8 cellular contexts compared by ENCODE assay signal in the genomic region with DNA sequence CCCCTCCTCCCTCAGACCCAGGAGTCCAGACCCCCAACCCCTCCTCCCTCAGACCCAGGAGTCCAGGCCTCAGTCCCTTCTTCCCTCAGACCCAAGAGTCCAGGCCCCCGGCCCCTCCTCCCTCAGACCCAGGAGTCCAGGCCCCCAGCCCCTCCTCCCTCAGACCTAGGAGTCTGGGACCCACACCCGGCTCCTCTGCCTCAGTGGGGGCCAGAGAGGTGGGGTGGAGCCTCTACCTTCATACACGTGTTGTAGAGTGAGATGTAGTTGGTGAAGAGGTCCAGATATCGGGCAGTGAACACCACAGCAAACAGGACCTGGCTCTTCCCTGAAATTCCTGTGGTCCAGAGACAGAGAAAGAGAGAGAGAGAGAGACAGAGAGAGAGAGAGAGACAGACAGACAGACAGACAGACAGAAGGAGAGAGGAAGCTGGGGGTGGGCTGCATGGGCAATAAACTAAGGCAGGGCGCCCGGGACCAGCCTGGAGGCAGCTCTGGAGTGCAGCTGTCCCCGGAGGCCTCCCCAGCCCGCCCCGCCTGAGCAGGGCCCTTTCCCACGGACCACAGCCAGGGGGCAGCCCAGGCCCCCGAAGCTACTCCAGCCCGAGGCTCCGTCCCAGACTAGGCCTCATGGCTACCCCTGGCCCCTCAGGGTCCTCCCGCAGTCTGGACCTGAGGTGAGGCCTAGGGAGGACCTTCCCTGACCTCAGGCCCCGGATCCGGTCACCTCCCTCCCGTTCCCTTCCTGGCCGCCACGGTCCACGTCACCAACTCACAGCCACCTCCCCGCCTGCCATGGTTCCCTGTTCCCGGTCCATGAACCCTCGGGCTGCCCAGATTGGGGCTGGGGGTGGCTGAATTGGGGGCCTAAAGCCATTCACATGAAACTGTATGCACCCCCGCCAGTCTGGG. TPM values are rescaled to one million over a fixed set of nuclear protein-coding genes. Genes with fewer than 3 reads are reported as not detected.
DNase-seq lines count a peak whose midpoint lies in the region; ATAC-seq, FAIRE-seq and TF ChIP-seq lines count a peak whose summit lies in the region.

No MANE protein-coding gene starts in this region.

- 0 out of 2 replicates have a peak, but pooled peaks have one; percentile 12 for TF ChIP-seq CTCF in LNCaP clone FGC (IDR thresholded peaks at IDR 0.05; ENCODE audit: control insufficient read depth, extremely low read depth, insufficient read depth)
- TF ChIP-seq CTCF in keratinocyte (optimal IDR thresholded peaks at IDR 0.05 in 1 of 3, IDR thresholded peaks at IDR 0.05 in 1 of 3, conservative IDR thresholded peaks at IDR 0.05 in 1 of 3; ENCODE audit: extremely low read depth in 1 of 3, insufficient read depth in 2 of 3, low read length in 3 of 3): peak; percentile 47 to 90 (median 68)

- H2AFZ ChIP-seq in keratinocyte (ENCODE audit: control insufficient read depth, low read length): peak overlapping the region; percentile 97

- peak overlapping the region; percentile 91 for H3K27ac ChIP-seq in keratinocyte (ENCODE audit: control insufficient read depth, insufficient read depth, low read length)

- H3K4me2 ChIP-seq in keratinocyte (ENCODE audit: control insufficient read depth, extremely low read depth, insufficient read depth, low read depth, low read length): peak overlapping the region; percentile 83

- no peak for FAIRE-seq in keratinocyte (lab: Jason Lieb, UNC)

- DNase-seq in NK-92 treated with Interleukin-12 subunit alpha and Interleukin-12 subunit beta, amount 100 ng/mL, for 24 hours (lab: John Stamatoyannopoulos, UW): peak; percentile 59
- DNase-seq in NK-92 (lab: John Stamatoyannopoulos, UW; ENCODE audit: unreplicated experiment) (no peak), LNCaP clone FGC (ENCODE audit: low read depth) (no peak), cerebellar cortex (ENCODE audit: low spot score) (peak; percentile 48), keratinocyte (ENCODE audit: low read depth, low spot score) (no peak)
- peak; percentile 26 for DNase-seq in activated CD4-positive, CD25-positive, alpha-beta regulatory T cell treated with anti-CD3 and anti-CD28 coated beads, Interleukin-2, amount 50 U/mL, for 16 hours (ENCODE audit: low read depth, low spot score)
- DNase-seq in stimulated activated CD4-positive, alpha-beta T cell treated with anti-CD3 and anti-CD28 coated beads, Interleukin-15, amount 100 ng/mL, for 24 hours: peak; percentile 75

- no peaks in the 10 kb centered on the region for H3K9me1 ChIP-seq in keratinocyte (ENCODE audit: control insufficient read depth, extremely low read depth, insufficient read depth, low read length)

- H3K79me2 ChIP-seq in keratinocyte (ENCODE audit: control insufficient read depth, insufficient read depth, low read length): peaks cover 19% of the 10 kb centered on the region

- H3K4me3 ChIP-seq in LNCaP clone FGC (ENCODE audit: low read depth, low read length) (peak overlapping the region; percentile 85), keratinocyte (ENCODE audit: control insufficient read depth in 2 of 3, extremely low read depth in 1 of 3, insufficient read depth in 2 of 3, low read depth in 1 of 3, low read length in 3 of 3) (peak overlapping the region; percentile 94 to 99 (median 99))

- ATAC-seq in GM21723 (IDR thresholded peaks at IDR 0.05; ENCODE audit: unreplicated experiment): no peak

- peaks cover 29% of the 10 kb centered on the region for H3K27me3 ChIP-seq in keratinocyte (ENCODE audit: control insufficient read depth, extremely low read depth, insufficient read depth, low read length)

- peaks cover 7% of the 10 kb centered on the region for H3K4me1 ChIP-seq in keratinocyte (ENCODE audit: control insufficient read depth, extremely low read depth, insufficient read depth, low read length)

- peak overlapping the region; percentile 99 for H3K9ac ChIP-seq in keratinocyte (ENCODE audit: control insufficient read depth, extremely low read depth, insufficient read depth, low read length)

- no peaks in the 10 kb centered on the region for H4K20me1 ChIP-seq in keratinocyte (ENCODE audit: control insufficient read depth, extremely low read depth, insufficient read depth, low read length)

- dilution Hi-C loops in keratinocyte (cut with MboI; ENCODE audit: extremely low pct_ligation_motif_present, low sequenced_read_pairs): no loop called here

- H3K36me3 ChIP-seq in keratinocyte (ENCODE audit: control insufficient read depth in 2 of 2, extremely low read depth in 1 of 2, insufficient read depth in 2 of 2, low read length in 2 of 2): peaks cover 18 to 26% of the 10 kb centered on the region in 2 experiments

- no peaks in the 10 kb centered on the region for H3K9me3 ChIP-seq in keratinocyte (ENCODE audit: control insufficient read depth, low read depth, low read length)

RNA-seq across cellular contexts. Expression of a gene that starts 0.9 kb away (rescaled TPM):
- 84.0 to 183 TPM (median 105 TPM) in 3 replicates for polyA plus RNA-seq in keratinocyte
- polyA plus RNA-seq in keratinocyte (2011; ENCODE audit: low read depth): 24.2 TPM
- polyA plus RNA-seq in keratinocyte (2011; cell fraction: cytosol; rRNA removed): 127 and 139 TPM in 2 replicates
- 144 and 154 TPM in 2 replicates for polyA plus RNA-seq in keratinocyte (2011; cell fraction: nucleus; rRNA removed)
- polyA plus RNA-seq in keratinocyte (2012; ENCODE audit: low replicate concordance): 143 and 191 TPM in 2 replicates
- 82.0 to 305 TPM (median 87.2 TPM) in 3 replicates for polyA minus RNA-seq in keratinocyte
- polyA minus RNA-seq in keratinocyte (2011; cell fraction: cytosol; rRNA and poly(A)+ RNA removed): 83.3 TPM
- 37.5 and 61.5 TPM in 2 replicates for polyA minus RNA-seq in keratinocyte (2011; cell fraction: nucleus; rRNA and poly(A)+ RNA removed)

RNA-seq across cellular contexts. Expression of a gene that starts 3.0 kb away (rescaled TPM):
- 0.01 to 0.14 TPM (median 0.04 TPM) in 3 replicates for polyA plus RNA-seq in keratinocyte
- polyA plus RNA-seq in keratinocyte (2011; ENCODE audit: low read depth): 0.14 TPM
- 0.04 and 0.05 TPM in 2 replicates for polyA plus RNA-seq in keratinocyte (2011; cell fraction: cytosol; rRNA removed)
- 0.22 and 0.31 TPM in 2 replicates for polyA plus RNA-seq in keratinocyte (2011; cell fraction: nucleus; rRNA removed)
- 0.24 and 0.29 TPM in 2 replicates for polyA plus RNA-seq in keratinocyte (2012; ENCODE audit: low replicate concordance)
- 0.03 to 0.59 TPM (median 0.13 TPM) in 3 replicates for polyA minus RNA-seq in keratinocyte
- polyA minus RNA-seq in keratinocyte (2011; cell fraction: cytosol; rRNA and poly(A)+ RNA removed): not detected
- polyA minus RNA-seq in keratinocyte (2011; cell fraction: nucleus; rRNA and poly(A)+ RNA removed): 0.21 and 0.23 TPM in 2 replicates

RNA-seq across cellular contexts. Expression of a gene that starts 26.3 kb away (rescaled TPM):
- polyA plus RNA-seq in keratinocyte: not detected in 3 replicates
- not detected for polyA plus RNA-seq in keratinocyte (2011; ENCODE audit: low read depth)
- polyA plus RNA-seq in keratinocyte (2011; cell fraction: cytosol; rRNA removed): not detected in 2 replicates
- polyA plus RNA-seq in keratinocyte (2011; cell fraction: nucleus; rRNA removed): not detected in 2 replicates
- not detected in 2 replicates for polyA plus RNA-seq in keratinocyte (2012; ENCODE audit: low replicate concordance)
- not detected in 3 replicates for polyA minus RNA-seq in keratinocyte
- not detected for polyA minus RNA-seq in keratinocyte (2011; cell fraction: cytosol; rRNA and poly(A)+ RNA removed)
- not detected in 2 replicates for polyA minus RNA-seq in keratinocyte (2011; cell fraction: nucleus; rRNA and poly(A)+ RNA removed)

RNA-seq across cellular contexts. Expression of a gene that starts 26.7 kb away (rescaled TPM):
- polyA plus RNA-seq in keratinocyte: 2.5 to 2.9 TPM (median 2.7 TPM) in 3 replicates
- 0.89 TPM for polyA plus RNA-seq in keratinocyte (2011; ENCODE audit: low read depth)
- polyA plus RNA-seq in keratinocyte (2011; cell fraction: cytosol; rRNA removed): 1.4 and 2.9 TPM in 2 replicates
- polyA plus RNA-seq in keratinocyte (2011; cell fraction: nucleus; rRNA removed): 6.9 and 10.9 TPM in 2 replicates
- polyA plus RNA-seq in keratinocyte (2012; ENCODE audit: low replicate concordance): 2.1 and 3.1 TPM in 2 replicates
- 1.7 to 6.5 TPM (median 3.1 TPM) in 3 replicates for polyA minus RNA-seq in keratinocyte
- 5.8 TPM for polyA minus RNA-seq in keratinocyte (2011; cell fraction: cytosol; rRNA and poly(A)+ RNA removed)
- 1.4 and 2.3 TPM in 2 replicates for polyA minus RNA-seq in keratinocyte (2011; cell fraction: nucleus; rRNA and poly(A)+ RNA removed)

RNA-seq across cellular contexts. Expression of a gene that starts 55.3 kb away (rescaled TPM):
- polyA plus RNA-seq in keratinocyte: 23.0 to 35.4 TPM (median 26.1 TPM) in 3 replicates
- 21.8 TPM for polyA plus RNA-seq in keratinocyte (2011; ENCODE audit: low read depth)
- polyA plus RNA-seq in keratinocyte (2011; cell fraction: cytosol; rRNA removed): 14.5 and 31.6 TPM in 2 replicates
- 25.2 and 31.8 TPM in 2 replicates for polyA plus RNA-seq in keratinocyte (2011; cell fraction: nucleus; rRNA removed)
- polyA plus RNA-seq in keratinocyte (2012; ENCODE audit: low replicate concordance): 16.4 and 41.0 TPM in 2 replicates
- 10.7 to 21.8 TPM (median 12.7 TPM) in 3 replicates for polyA minus RNA-seq in keratinocyte
- polyA minus RNA-seq in keratinocyte (2011; cell fraction: cytosol; rRNA and poly(A)+ RNA removed): 30.7 TPM
- 14.8 and 17.2 TPM in 2 replicates for polyA minus RNA-seq in keratinocyte (2011; cell fraction: nucleus; rRNA and poly(A)+ RNA removed)

Comparison
In these comparisons a context has a peak if more than half of its experiments do, and no peak if none do; other contexts are left out.
1. DNase-seq: peak in NK-92 treated with Interleukin-12 subunit alpha and Interleukin-12 subunit beta, amount 100 ng/mL, for 24 hours (single experiment), activated CD4-positive, CD25-positive, alpha-beta regulatory T cell treated with anti-CD3 and anti-CD28 coated beads, Interleukin-2, amount 50 U/mL, for 16 hours (single experiment), cerebellar cortex (single experiment) and stimulated activated CD4-positive, alpha-beta T cell treated with anti-CD3 and anti-CD28 coated beads, Interleukin-15, amount 100 ng/mL, for 24 hours (single experiment); none in NK-92 (single experiment), LNCaP clone FGC (single experiment) and keratinocyte (single experiment).